In the genomic region with DNA sequence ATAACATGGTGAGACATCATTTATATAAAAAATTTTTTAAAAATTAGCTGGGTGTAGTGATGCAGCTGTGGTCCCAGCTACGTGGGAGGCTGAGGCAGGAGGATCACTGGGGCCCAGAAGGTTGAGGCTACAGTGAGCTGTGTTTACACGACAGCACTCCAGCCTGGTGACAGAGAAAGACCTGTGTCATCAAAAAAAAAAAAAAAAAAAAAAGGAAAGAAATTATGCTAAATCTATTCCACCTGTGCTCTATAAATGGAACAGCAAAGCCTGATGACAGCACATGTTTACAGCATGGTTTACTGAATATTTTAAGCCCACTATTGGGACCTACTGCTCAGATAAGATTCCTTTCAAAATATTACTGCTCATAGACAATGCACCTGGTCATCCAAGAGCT, we compare ENCODE assay signal across 11 cellular contexts.
"Had no signal": no experiment of that assay in that cellular context is flagged by ENCODE, and none has a peak within 500 bp of the region (broad histone marks: within the 10 kb centered on the region; RNA-seq: fewer than 3 reads in every experiment).

No MANE protein-coding gene starts in this region.

- FAIRE-seq: H1, H54 had no signal

- H3K4me3 ChIP-seq: GM23248, GM23338, HAP-1 had no signal

- H3K4me2 ChIP-seq: GM23338 had no signal

- ATAC-seq: GM23338, HCT116 had no signal

- H2AFZ ChIP-seq: GM23248, GM23338 had no signal

- H3K9me3 ChIP-seq: HAP-1 had no signal

- DNase-seq: GM23248, GOT3, H7, H9, HCEC 1CT, HFFc6 had no signal

- H3K36me3 ChIP-seq: HAP-1 had no signal

- H3K4me1 ChIP-seq: HAP-1 had no signal

- H3K27ac ChIP-seq: GM23248 had no signal

- H3K9ac ChIP-seq: GM23248 had no signal
